In genomic region chr19:19193926-19194325, GRCh38 we compare ENCODE assay signal across 7 cellular contexts. TPM values are rescaled to one million over a fixed set of nuclear protein-coding genes. Genes with fewer than 3 reads are reported as not detected.
A peak's percentile ranks its signal among the peaks of the same experiment; 100 is the strongest.
DNase-seq lines count a peak whose midpoint lies in the region; ATAC-seq, FAIRE-seq and TF ChIP-seq lines count a peak whose summit lies in the region.
"Had no signal": no experiment of that assay in that cellular context is flagged by ENCODE, and none has a peak within 500 bp of the region (broad histone marks: within the 10 kb centered on the region; RNA-seq: fewer than 3 reads in every experiment).

No MANE protein-coding gene starts in this region.

- no peak overlapping the region for H3K4me3 ChIP-seq in KMS-11 (IDR thresholded peaks at IDR 0.05; ENCODE audit: insufficient read depth, low read depth, low read length)
- peak overlapping the region; percentile 78; the same call in 1 of the 2 replicates for H3K4me3 ChIP-seq in GM12878
- H3K4me3 ChIP-seq in rectal smooth muscle tissue (ENCODE audit: low read length), result peak overlapping the region; percentile 22

- no peak for TF ChIP-seq EP300 in GM12878 (IDR thresholded peaks at IDR 0.05; ENCODE audit: borderline replicate concordance in 1 of 2, control insufficient read depth in 1 of 2, low read depth in 2 of 2, low read length in 2 of 2)

- TF ChIP-seq CTCF in KMS-11 (conservative IDR thresholded peaks at IDR 0.05; ENCODE audit: low read depth, low read length), result no peak
- no peak for TF ChIP-seq CTCF in GM12878 (IDR thresholded peaks at IDR 0.05 in 2 of 3, conservative IDR thresholded peaks at IDR 0.05 in 1 of 3; ENCODE audit: control insufficient read depth in 2 of 3, extremely low read depth in 1 of 3, insufficient read depth in 1 of 3, low read depth in 3 of 3, low read length in 3 of 3)

- no peaks in the 10 kb centered on the region for H3K9me3 ChIP-seq in GM12878 (replicated peaks; ENCODE audit: control insufficient read depth, insufficient read depth, low read length)

- WGBS in GM12878 (ENCODE audit: insufficient coverage, insufficient replicate concordance, low lambda C conversion rate, missing lambda C conversion rate), result 68% methylated on average over 5 of the region's 5 CpGs

- no peaks in the 10 kb centered on the region for H4K20me1 ChIP-seq in KMS-11 (ENCODE audit: insufficient read depth)
- no peaks in the 10 kb centered on the region for H4K20me1 ChIP-seq in GM12878 (ENCODE audit: control insufficient read depth, insufficient read depth)

- H3K36me3 ChIP-seq in KMS-11 (ENCODE audit: insufficient read depth) (no peaks in the 10 kb centered on the region), GM12878 (ENCODE audit: control insufficient read depth in 2 of 2, insufficient read depth in 2 of 2, low read length in 1 of 2) (peaks cover 5 to 8% of the 10 kb centered on the region in 2 experiments; a peak in 3 of 4 replicates), rectal smooth muscle tissue (ENCODE audit: control insufficient read depth, insufficient read depth, low read length) (peaks cover 13% of the 10 kb centered on the region)

- peaks cover 33% of the 10 kb centered on the region for H3K79me2 ChIP-seq in KMS-11 (ENCODE audit: insufficient read depth, low read depth)
- H3K79me2 ChIP-seq in GM12878 (ENCODE audit: control insufficient read depth, insufficient read depth, low read length), result peaks cover 34% of the 10 kb centered on the region

- BruUV-seq in GM12878 (replicated peaks; lab: Mats Ljungman, UMichigan), result no TSS peak

- POLR2A ChIA-PET in GM12878 (lab: Charles Lee), result interaction anchor here (0.6 to 1.1 kb wide), 5 partner anchors 12 to 536 kb away, joined by 4 to 8 read pairs (median 4); partner anchors contain the start of gene GATAD2A

- CTCF ChIA-PET in GM12878 (lab: Yijun Ruan, JAX), result no interaction called here

- no peak for TF ChIP-seq POLR2A in GM12878 (IDR thresholded peaks at IDR 0.05; ENCODE audit: low read depth, low read length)

- intact Hi-C loops in GM12878 (cut with micrococcal nuclease; ENCODE audit: unreplicated experiment), result loop anchor here (2.0 kb wide), 1 partner anchor 127 kb away; the partner anchor contains the start of genes MAU2 and SUGP1

- RAD21 ChIA-PET in GM12878 (lab: Charles Lee; ENCODE audit: unreplicated experiment), result interaction anchor here (0.6 to 1.6 kb wide), 2 partner anchors 9 to 44 kb away, joined by 3 to 5 read pairs; partner anchors contain the start of gene NR2C2AP

- H3K27ac ChIP-seq in KMS-11, result no peak overlapping the region
- peak overlapping the region; percentile 93; the same call in 1 of the 2 replicates for H3K27ac ChIP-seq in GM12878 (ENCODE audit: control insufficient read depth, insufficient read depth)
- H3K27ac ChIP-seq in rectal smooth muscle tissue (ENCODE audit: low read depth, low read length), result no peak overlapping the region

- H2AFZ ChIP-seq in KMS-11 (ENCODE audit: low read depth) (no peak overlapping the region), GM12878 (ENCODE audit: control insufficient read depth, low read depth, low read length) (no peak overlapping the region)

- in situ Hi-C loops in GM12878 (cut with MboI), result no loop called here

- H3K4me2 ChIP-seq in KMS-11, result peak overlapping the region; percentile 42; the same call in 1 of the 2 replicates
- peak overlapping the region; percentile 98 for H3K4me2 ChIP-seq in GM12878 (ENCODE audit: control insufficient read depth, insufficient read depth)

- peaks cover 21% of the 10 kb centered on the region for H3K4me1 ChIP-seq in KMS-11 (ENCODE audit: low read depth, poor library complexity, severe bottlenecking)
- peaks cover 11% of the 10 kb centered on the region for H3K4me1 ChIP-seq in GM12878 (ENCODE audit: control insufficient read depth, insufficient read depth, low read length)
- H3K4me1 ChIP-seq in rectal smooth muscle tissue (ENCODE audit: control insufficient read depth, insufficient read depth, low read length), result peaks cover 17% of the 10 kb centered on the region

- SMC1A ChIA-PET in GM12878 (lab: Charles Lee; ENCODE audit: uncharacterized antibody, unreplicated experiment), result interaction anchor here (0.7 to 2.1 kb wide), 4 partner anchors 7 to 48 kb away, joined by 3 to 12 read pairs (median 6); partner anchors contain the start of gene NR2C2AP

- no peaks in the 10 kb centered on the region for H3K27me3 ChIP-seq in KMS-11 (ENCODE audit: insufficient read depth, low read depth)
- H3K27me3 ChIP-seq in GM12878 (replicated peaks in 1 of 2; ENCODE audit: control insufficient read depth in 2 of 2, insufficient read depth in 2 of 2, low read length in 1 of 2), result no peaks in the 10 kb centered on the region
- H3K27me3 ChIP-seq in rectal smooth muscle tissue (ENCODE audit: control insufficient read depth, insufficient read depth, low read length), result no peaks in the 10 kb centered on the region

- FAIRE-seq in GM12878 (lab: Jason Lieb, UNC), result no peak
- FAIRE-seq: RCC 7860 had no signal

- no peak overlapping the region for H3K9ac ChIP-seq in KMS-11
- H3K9ac ChIP-seq in GM12878 (ENCODE audit: control insufficient read depth, insufficient read depth, low read length), result peak overlapping the region; percentile 96
- no peak overlapping the region for H3K9ac ChIP-seq in rectal smooth muscle tissue (ENCODE audit: low read length)

- no peak for ATAC-seq in GM12878

- DNase-seq in GM12878 (ENCODE audit: low read depth, low spot score), result no peak
- DNase-seq in NCI-H345 (lab: John Stamatoyannopoulos, UW), result no peak
- no peak for DNase-seq in D341Med (ENCODE audit: low spot score)
- DNase-seq: kidney glomerular epithelial cell had no signal

- no peak for TF ChIP-seq RAD21 in GM12878 (IDR thresholded peaks at IDR 0.05; ENCODE audit: insufficient read depth, low read depth, low read length)

RNA-seq across cellular contexts. Expression of gene RFXANK, which starts 1.9 kb away (rescaled TPM):
- 47.3 and 51.9 TPM in 2 replicates for total RNA-seq in GM12878 (2013; cell fraction: nucleolus; rRNA removed)
- 98.3 and 125 TPM in 2 replicates for total RNA-seq in GM12878 (2014; rRNA removed)
- 81.0 and 88.1 TPM in 2 replicates for total RNA-seq in GM12878 (2014; rRNA removed; fragmentation: Illumina TruSeq; extraction: Trizol)
- total RNA-seq in GM12878 (2021), result 113 and 118 TPM in 2 replicates
- polyA plus RNA-seq in GM12878 (2011; ENCODE audit: low read depth), result 100 TPM
- 35.0 and 73.8 TPM in 2 replicates for polyA plus RNA-seq in GM12878 (2011; rRNA removed)
- 124 and 158 TPM in 2 replicates for polyA plus RNA-seq in GM12878 (2011; cell fraction: cytosol; rRNA removed)
- polyA plus RNA-seq in GM12878 (2011; cell fraction: nucleus; rRNA removed), result 213 and 235 TPM in 2 replicates
- 113 and 114 TPM in 2 replicates for polyA plus RNA-seq in GM12878 (2012)
- polyA plus RNA-seq in GM12878 (2014; fragmentation: Illumina TruSeq; extraction: Trizol), result 40.2 and 89.4 TPM in 2 replicates
- polyA plus RNA-seq in GM12878 (2014; fragmentation: Nextera tagmentation; extraction: Ambion mirVana), result 10 to 100 TPM; 70.8 TPM
- polyA plus RNA-seq in GM12878 (2014; rRNA removed), result 102 and 126 TPM in 2 replicates
- polyA plus RNA-seq in GM12878 (2016; fragmentation: Nextera tagmentation; extraction: Ambion mirVana), result 100 to 1,000 TPM; 108 to 119 TPM
- polyA minus RNA-seq in GM12878 (2011; rRNA and poly(A)+ RNA removed), result 55.2 and 80.2 TPM in 2 replicates
- polyA minus RNA-seq in GM12878 (2011; cell fraction: cytosol; rRNA and poly(A)+ RNA removed), result 34.3 and 37.6 TPM in 2 replicates
- polyA minus RNA-seq in GM12878 (2011; cell fraction: nucleus; rRNA and poly(A)+ RNA removed), result 57.1 and 106 TPM in 2 replicates

RNA-seq across cellular contexts. Expression of gene BORCS8, which starts 2.0 kb away (rescaled TPM):
- 31.6 and 35.8 TPM in 2 replicates for total RNA-seq in GM12878 (2013; cell fraction: nucleolus; rRNA removed)
- total RNA-seq in GM12878 (2014; rRNA removed), result 31.1 and 33.5 TPM in 2 replicates
- total RNA-seq in GM12878 (2014; rRNA removed; fragmentation: Illumina TruSeq; extraction: Trizol), result 14.9 TPM in 2 replicates
- 25.8 and 27.1 TPM in 2 replicates for total RNA-seq in GM12878 (2021)
- 9.7 TPM for polyA plus RNA-seq in GM12878 (2011; ENCODE audit: low read depth)
- polyA plus RNA-seq in GM12878 (2011; rRNA removed), result 5.3 and 13.7 TPM in 2 replicates
- 15.2 and 24.3 TPM in 2 replicates for polyA plus RNA-seq in GM12878 (2011; cell fraction: cytosol; rRNA removed)
- polyA plus RNA-seq in GM12878 (2011; cell fraction: nucleus; rRNA removed), result 25.3 and 37.8 TPM in 2 replicates
- 10.9 and 13.6 TPM in 2 replicates for polyA plus RNA-seq in GM12878 (2012)
- polyA plus RNA-seq in GM12878 (2014; fragmentation: Illumina TruSeq; extraction: Trizol), result 8.6 and 19.6 TPM in 2 replicates
- polyA plus RNA-seq in GM12878 (2014; fragmentation: Nextera tagmentation; extraction: Ambion mirVana), result 1 to 10 TPM; 3.7 to 6.0 TPM
- 30.8 and 31.5 TPM in 2 replicates for polyA plus RNA-seq in GM12878 (2014; rRNA removed)
- 10 to 100 TPM; 39.0 to 40.3 TPM for polyA plus RNA-seq in GM12878 (2016; fragmentation: Nextera tagmentation; extraction: Ambion mirVana)
- polyA minus RNA-seq in GM12878 (2011; rRNA and poly(A)+ RNA removed), result 8.3 and 14.1 TPM in 2 replicates
- polyA minus RNA-seq in GM12878 (2011; cell fraction: cytosol; rRNA and poly(A)+ RNA removed), result 5.9 and 10.2 TPM in 2 replicates
- 6.8 and 16.6 TPM in 2 replicates for polyA minus RNA-seq in GM12878 (2011; cell fraction: nucleus; rRNA and poly(A)+ RNA removed)

RNA-seq across cellular contexts. Expression of gene NR2C2AP, which starts 9.3 kb away (rescaled TPM):
- total RNA-seq in GM12878 (2013; cell fraction: nucleolus; rRNA removed), result 10.1 and 12.1 TPM in 2 replicates
- total RNA-seq in GM12878 (2014; rRNA removed), result 22.4 and 23.9 TPM in 2 replicates
- 19.7 and 22.5 TPM in 2 replicates for total RNA-seq in GM12878 (2014; rRNA removed; fragmentation: Illumina TruSeq; extraction: Trizol)
- total RNA-seq in GM12878 (2021), result 27.8 and 28.5 TPM in 2 replicates
- polyA plus RNA-seq in GM12878 (2011; ENCODE audit: low read depth), result 9.9 TPM
- polyA plus RNA-seq in GM12878 (2011; rRNA removed), result 13.0 and 22.0 TPM in 2 replicates
- 17.5 and 27.3 TPM in 2 replicates for polyA plus RNA-seq in GM12878 (2011; cell fraction: cytosol; rRNA removed)
- 42.0 and 47.9 TPM in 2 replicates for polyA plus RNA-seq in GM12878 (2011; cell fraction: nucleus; rRNA removed)
- polyA plus RNA-seq in GM12878 (2012), result 14.9 and 16.6 TPM in 2 replicates
- polyA plus RNA-seq in GM12878 (2014; fragmentation: Illumina TruSeq; extraction: Trizol), result 13.6 and 21.5 TPM in 2 replicates
- 10 to 100 TPM; 43.3 to 44.8 TPM for polyA plus RNA-seq in GM12878 (2014; fragmentation: Nextera tagmentation; extraction: Ambion mirVana)
- polyA plus RNA-seq in GM12878 (2014; rRNA removed), result 31.0 and 33.7 TPM in 2 replicates
- 10 to 100 TPM; 28.4 to 29.0 TPM for polyA plus RNA-seq in GM12878 (2016; fragmentation: Nextera tagmentation; extraction: Ambion mirVana)
- 7.8 and 15.9 TPM in 2 replicates for polyA minus RNA-seq in GM12878 (2011; rRNA and poly(A)+ RNA removed)
- polyA minus RNA-seq in GM12878 (2011; cell fraction: cytosol; rRNA and poly(A)+ RNA removed), result 4.4 and 5.5 TPM in 2 replicates
- polyA minus RNA-seq in GM12878 (2011; cell fraction: nucleus; rRNA and poly(A)+ RNA removed), result 7.3 and 10.1 TPM in 2 replicates

RNA-seq across cellular contexts. Expression of gene NCAN, which starts 17.8 kb away (rescaled TPM):
- 0.06 TPM in 1 of 2 replicates, not detected in the other for total RNA-seq in GM12878 (2013; cell fraction: nucleolus; rRNA removed)
- total RNA-seq in GM12878 (2014; rRNA removed) (0.11 and 0.34 TPM in 2 replicates), GM12878 (2014; rRNA removed; fragmentation: Illumina TruSeq; extraction: Trizol) (0.09 and 0.14 TPM in 2 replicates), GM12878 (2021) (0.10 and 0.16 TPM in 2 replicates)
- 0.09 TPM for polyA plus RNA-seq in GM12878 (2011; ENCODE audit: low read depth)
- polyA plus RNA-seq in GM12878 (2011; rRNA removed) (0.12 and 0.13 TPM in 2 replicates), GM12878 (2014; fragmentation: Illumina TruSeq; extraction: Trizol) (0.26 TPM in 1 of 2 replicates, not detected in the other), GM12878 (2014; fragmentation: Nextera tagmentation; extraction: Ambion mirVana) (under 1 TPM in 1 of 2 experiments, not detected in 1; 0.02 TPM), GM12878 (2014; rRNA removed) (0.19 and 0.51 TPM in 2 replicates), GM12878 (2016; fragmentation: Nextera tagmentation; extraction: Ambion mirVana) (under 1 TPM; 0.12 to 0.20 TPM)
- polyA plus RNA-seq in GM12878 (2011; cell fraction: cytosol; rRNA removed), result 0.03 and 0.06 TPM in 2 replicates
- 0.16 and 0.25 TPM in 2 replicates for polyA plus RNA-seq in GM12878 (2011; cell fraction: nucleus; rRNA removed)
- polyA plus RNA-seq in GM12878 (2012), result 0.16 and 0.24 TPM in 2 replicates
- 0.22 and 0.46 TPM in 2 replicates for polyA minus RNA-seq in GM12878 (2011; rRNA and poly(A)+ RNA removed)
- polyA minus RNA-seq in GM12878 (2011; cell fraction: cytosol; rRNA and poly(A)+ RNA removed), result not detected in 2 replicates
- polyA minus RNA-seq in GM12878 (2011; cell fraction: nucleus; rRNA and poly(A)+ RNA removed), result not detected in 2 replicates

RNA-seq across cellular contexts. Expression of gene MEF2B, which starts 23.9 kb away (rescaled TPM):
- 4.9 and 5.2 TPM in 2 replicates for total RNA-seq in GM12878 (2013; cell fraction: nucleolus; rRNA removed)
- total RNA-seq in GM12878 (2014; rRNA removed) (13.6 and 17.9 TPM in 2 replicates), GM12878 (2014; rRNA removed; fragmentation: Illumina TruSeq; extraction: Trizol) (6.4 and 7.6 TPM in 2 replicates), GM12878 (2021) (33.0 and 36.6 TPM in 2 replicates)
- 13.7 TPM for polyA plus RNA-seq in GM12878 (2011; ENCODE audit: low read depth)
- polyA plus RNA-seq in GM12878 (2011; rRNA removed) (0.69 and 1.8 TPM in 2 replicates), GM12878 (2014; fragmentation: Illumina TruSeq; extraction: Trizol) (4.2 and 10.0 TPM in 2 replicates), GM12878 (2014; fragmentation: Nextera tagmentation; extraction: Ambion mirVana) (under 1 TPM; 0.09 to 0.21 TPM), GM12878 (2014; rRNA removed) (22.7 and 33.8 TPM in 2 replicates), GM12878 (2016; fragmentation: Nextera tagmentation; extraction: Ambion mirVana) (10 to 100 TPM in 1 of 2 experiments, 1 to 10 TPM in 1; 7.8 to 11.3 TPM)
- polyA plus RNA-seq in GM12878 (2011; cell fraction: cytosol; rRNA removed), result 4.8 and 5.5 TPM in 2 replicates
- 8.7 and 9.5 TPM in 2 replicates for polyA plus RNA-seq in GM12878 (2011; cell fraction: nucleus; rRNA removed)
- 42.4 and 45.0 TPM in 2 replicates for polyA plus RNA-seq in GM12878 (2012)
- 0.59 and 3.2 TPM in 2 replicates for polyA minus RNA-seq in GM12878 (2011; rRNA and poly(A)+ RNA removed)
- 1.7 and 2.5 TPM in 2 replicates for polyA minus RNA-seq in GM12878 (2011; cell fraction: cytosol; rRNA and poly(A)+ RNA removed)
- 2.1 and 3.3 TPM in 2 replicates for polyA minus RNA-seq in GM12878 (2011; cell fraction: nucleus; rRNA and poly(A)+ RNA removed)
